In the genomic region with DNA sequence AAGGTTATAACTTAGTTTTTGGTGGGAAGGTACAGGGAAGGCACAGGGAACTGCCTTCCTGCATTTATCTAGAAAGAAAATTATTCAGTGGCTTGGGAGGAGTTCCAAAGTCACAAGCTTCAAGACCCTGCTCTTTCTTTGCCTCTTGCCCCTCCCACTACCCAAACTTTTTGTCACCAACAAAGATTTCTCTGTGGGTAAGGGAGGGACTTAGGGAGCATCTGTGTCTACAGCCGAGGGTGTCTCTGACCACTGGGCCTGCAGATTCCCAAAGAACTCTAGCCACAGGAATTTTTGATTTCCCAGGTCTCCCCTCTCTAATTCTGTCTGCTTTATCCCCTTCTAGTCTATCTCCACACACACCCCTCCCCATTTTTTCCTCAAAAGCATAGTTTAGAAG, we compare ENCODE assay signal across 19 cellular contexts. TPM values are rescaled to one million over a fixed set of nuclear protein-coding genes. Genes with fewer than 3 reads are reported as not detected.
DNase-seq lines count a peak whose midpoint lies in the region; ATAC-seq and TF ChIP-seq lines count a peak whose summit lies in the region.
"Had no signal": no experiment of that assay in that cellular context is flagged by ENCODE, and none has a peak within 500 bp of the region (broad histone marks: within the 10 kb centered on the region; RNA-seq: fewer than 3 reads in every experiment).

No MANE protein-coding gene starts in this region.

- CTCF ChIA-PET in activated CD8-positive, alpha-beta T cell treated with anti-CD3 and anti-CD28 coated beads for 36 hours (lab: Charles Lee): interaction anchor here (2.0 to 4.1 kb wide), 3 partner anchors 10 to 52 kb away, joined by 4 to 17 read pairs (median 7); no protein-coding TSS in a partner anchor

- no peak overlapping the region for H3K4me3 Mint-ChIP-seq in activated CD8-positive, alpha-beta T cell treated with anti-CD3 and anti-CD28 coated beads for 36 hours

- intact Hi-C loops in right cardiac atrium (cut with DNase I) (no loop called here), left ventricle myocardium superior (cut with micrococcal nuclease) (no loop called here), transverse colon (cut with DNase I; ENCODE audit: low total_unique reads) (no loop called here)
- intact Hi-C loops in activated CD8-positive, alpha-beta T cell treated with anti-CD3 and anti-CD28 coated beads for 36 hours (cut with micrococcal nuclease): no loop called here

- in situ Hi-C loops in transverse colon (cut with MboI; ENCODE audit: low pct_ligation_motif_present in 1 of 4, low pct_unique_long_range_greater_than_20kb in 1 of 4, low sequenced_read_pairs in 3 of 4): no loop called here

- POLR2A ChIA-PET in activated CD8-positive, alpha-beta T cell treated with anti-CD3 and anti-CD28 coated beads for 36 hours (lab: Charles Lee): interaction anchor here (0.6 to 1.6 kb wide), 3 partner anchors 13 to 21 kb away, joined by 3 to 5 read pairs (median 4); no protein-coding TSS in a partner anchor

- H3K27me3 ChIP-seq in right cardiac atrium (ENCODE audit: control insufficient read depth, insufficient read depth): no peaks in the 10 kb centered on the region
- no peaks in the 10 kb centered on the region for H3K27me3 ChIP-seq in lung (ENCODE audit: control insufficient read depth, insufficient read depth)
- H3K27me3 ChIP-seq in transverse colon: no peaks in the 10 kb centered on the region
- H3K27me3 ChIP-seq: BE2C, body of pancreas had no signal

- no peaks in the 10 kb centered on the region for H3K9me3 ChIP-seq in right cardiac atrium (ENCODE audit: control insufficient read depth, low read length)
- no peaks in the 10 kb centered on the region for H3K9me3 ChIP-seq in lung (ENCODE audit: control insufficient read depth in 2 of 2, insufficient read depth in 1 of 2, low read length in 1 of 2)
- H3K9me3 ChIP-seq in transverse colon: no peaks in the 10 kb centered on the region
- H3K9me3 ChIP-seq: BE2C, body of pancreas, thoracic aorta had no signal

- no peaks in the 10 kb centered on the region for H3K36me3 Mint-ChIP-seq in activated CD8-positive, alpha-beta T cell treated with anti-CD3 and anti-CD28 coated beads for 36 hours (ENCODE audit: low read depth)

- no peak for TF ChIP-seq POLR2A in transverse colon (IDR thresholded peaks at IDR 0.05)

- peaks cover 34% of the 10 kb centered on the region for H3K4me1 Mint-ChIP-seq in activated CD8-positive, alpha-beta T cell treated with anti-CD3 and anti-CD28 coated beads for 36 hours (ENCODE audit: low read depth)

- no peaks in the 10 kb centered on the region for H3K36me3 ChIP-seq in lung (ENCODE audit: control insufficient read depth in 2 of 2, insufficient read depth in 2 of 2, low read length in 2 of 2)
- H3K36me3 ChIP-seq in transverse colon: no peaks in the 10 kb centered on the region
- H3K36me3 ChIP-seq: BE2C, thoracic aorta, WERI-Rb-1 had no signal

- H3K9me3 Mint-ChIP-seq in activated CD8-positive, alpha-beta T cell treated with anti-CD3 and anti-CD28 coated beads for 36 hours: no peaks in the 10 kb centered on the region

- H3K27me3 Mint-ChIP-seq in activated CD8-positive, alpha-beta T cell treated with anti-CD3 and anti-CD28 coated beads for 36 hours: no peaks in the 10 kb centered on the region

- H3K27ac ChIP-seq in right cardiac atrium (ENCODE audit: low read length): peak overlapping the region; percentile 40
- H3K27ac ChIP-seq in lung (ENCODE audit: low read depth in 1 of 2, low read length in 1 of 2): peak overlapping the region; percentile 29 to 36
- H3K27ac ChIP-seq in transverse colon: peak overlapping the region in 3 of 4 donors; percentile 17 to 55 (median 38)
- H3K27ac ChIP-seq: HL-60, thoracic aorta, WERI-Rb-1 had no signal

- H3K4me3 ChIP-seq in right cardiac atrium (ENCODE audit: low read length): no peak overlapping the region
- peak overlapping the region; percentile 3 for H3K4me3 ChIP-seq in lung
- H3K4me3 ChIP-seq in transverse colon: no peak overlapping the region
- H3K4me3 ChIP-seq: body of pancreas, thoracic aorta had no signal

- H3K4me1 ChIP-seq in right cardiac atrium (ENCODE audit: control insufficient read depth, insufficient read depth, low read length): no peaks in the 10 kb centered on the region
- H3K4me1 ChIP-seq in lung (ENCODE audit: control insufficient read depth in 2 of 2, insufficient read depth in 2 of 2, low read length in 2 of 2): peaks cover 0 to 5% of the 10 kb centered on the region in 2 donors
- peaks cover 0 to 19% (median 9%) of the 10 kb centered on the region in 4 donors for H3K4me1 ChIP-seq in transverse colon
- H3K4me1 ChIP-seq: BE2C had no signal

- WGBS in right cardiac atrium: 69% methylated on average over 1 of the region's 1 CpG
- WGBS in lung, 2 donors: 59 to 88% methylated on average over 1 of the region's 1 CpG
- WGBS in transverse colon (ENCODE audit: low coverage in 1 of 2), 2 donors: 80 to 100% methylated on average over 1 of the region's 1 CpG

- DNase-seq in right cardiac atrium (no peak), left ventricle myocardium superior (no peak), lung (ENCODE audit: low spot score) (no peak), transverse colon (no peak), COR-L47 (lab: John Stamatoyannopoulos, UW) (no peak), anterior cingulate cortex (lab: John Stamatoyannopoulos, UW) (no peak)
- no peak for DNase-seq in activated CD8-positive, alpha-beta T cell treated with anti-CD3 and anti-CD28 coated beads for 36 hours
- DNase-seq: BE2C, body of pancreas, DND-41, NCI-H1694, WERI-Rb-1 had no signal

- peak overlapping the region; percentile 46 for H3K27ac Mint-ChIP-seq in activated CD8-positive, alpha-beta T cell treated with anti-CD3 and anti-CD28 coated beads for 36 hours

- no peak for TF ChIP-seq EP300 in transverse colon (IDR thresholded peaks at IDR 0.05; ENCODE audit: low read depth)

- ATAC-seq in right cardiac atrium (no peak), left ventricle myocardium superior (no peak), lung (ENCODE audit: insufficient read depth, low FRiP score) (no peak), HG02840 (IDR thresholded peaks at IDR 0.05; ENCODE audit: low FRiP score, unreplicated experiment) (no peak)
- no peak for ATAC-seq in activated CD8-positive, alpha-beta T cell treated with anti-CD3 and anti-CD28 coated beads for 36 hours
- ATAC-seq: body of pancreas had no signal

- no peak for TF ChIP-seq CTCF in activated CD8-positive, alpha-beta T cell treated with anti-CD3 and anti-CD28 coated beads for 36 hours (IDR thresholded peaks at IDR 0.05)
- TF ChIP-seq CTCF in lung (IDR thresholded peaks at IDR 0.05; ENCODE audit: control extremely low read depth, extremely low read depth) (no peak), transverse colon (IDR thresholded peaks at IDR 0.05) (no peak)

RNA-seq across cellular contexts. Expression of a gene that starts 2.1 kb away (rescaled TPM):
- total RNA-seq in right cardiac atrium (10 to 100 TPM; 19.9 to 38.3 (median 21.2) TPM), left ventricle myocardium superior (20.6 TPM), lung (10 to 100 TPM; 46.2 to 46.7 TPM), transverse colon (1 to 10 TPM in 3 of 4 donors, not detected in 1; 2.2 to 4.8 (median 3.6) TPM)
- polyA plus RNA-seq in right cardiac atrium (25.3 TPM), lung (10 to 100 TPM; 24.6 to 55.7 TPM)
- under 1 TPM in 1 of 2 experiments, not detected in 1; 0.25 TPM for total RNA-seq in activated CD8-positive, alpha-beta T cell treated with anti-CD3 and anti-CD28 coated beads for 36 hours
- total RNA-seq: fibroblast of villous mesenchyme, NCI-H460, OCI-LY7 had no signal

RNA-seq across cellular contexts. Expression of a gene that starts 10.3 kb away (rescaled TPM):
- total RNA-seq in right cardiac atrium (not detected), left ventricle myocardium superior (not detected), lung (not detected), transverse colon (under 1 TPM in 2 of 4 donors, not detected in 2; 0.55 to 0.64 TPM)
- polyA plus RNA-seq in right cardiac atrium (not detected), lung (under 1 TPM in 1 of 2 donors, not detected in 1; 0.17 TPM)
- total RNA-seq in activated CD8-positive, alpha-beta T cell treated with anti-CD3 and anti-CD28 coated beads for 36 hours: under 1 TPM in 1 of 2 experiments, not detected in 1; 0.16 TPM
- total RNA-seq: body of pancreas, fibroblast of villous mesenchyme, NCI-H460, OCI-LY7, omental fat pad, thoracic aorta had no signal

RNA-seq across cellular contexts. Expression of a gene that starts 21.1 kb away (rescaled TPM):
- total RNA-seq in right cardiac atrium: 10 to 100 TPM; 14.0 to 24.9 (median 15.2) TPM
- polyA plus RNA-seq in right cardiac atrium: 5.6 TPM
- 10.5 TPM for total RNA-seq in left ventricle myocardium superior
- 10 to 100 TPM; 24.9 to 27.5 TPM for total RNA-seq in activated CD8-positive, alpha-beta T cell treated with anti-CD3 and anti-CD28 coated beads for 36 hours
- 1 to 10 TPM; 8.0 to 9.4 TPM for total RNA-seq in lung
- polyA plus RNA-seq in lung: 10 to 100 TPM in 1 of 2 donors, 1 to 10 TPM in 1; 2.2 to 10.7 TPM
- 1 to 10 TPM in 3 of 4 donors, under 1 TPM in 1; 0.37 to 3.8 (median 3.2) TPM for total RNA-seq in transverse colon

RNA-seq across cellular contexts. Expression of a gene that starts 22.1 kb away (rescaled TPM):
- 100 to 1,000 TPM in 1 of 4 donors, 10 to 100 TPM in 3; 79.7 to 125 (median 93.8) TPM for total RNA-seq in right cardiac atrium
- polyA plus RNA-seq in right cardiac atrium: 47.9 TPM
- total RNA-seq in left ventricle myocardium superior: 46.3 TPM
- 10 to 100 TPM; 43.7 to 46.3 TPM for total RNA-seq in activated CD8-positive, alpha-beta T cell treated with anti-CD3 and anti-CD28 coated beads for 36 hours
- total RNA-seq in lung: 100 to 1,000 TPM; 144 to 204 TPM
- polyA plus RNA-seq in lung: 100 to 1,000 TPM in 1 of 2 donors, 10 to 100 TPM in 1; 54.3 to 114 TPM
- 10 to 100 TPM; 12.2 to 51.5 (median 19.1) TPM for total RNA-seq in transverse colon

RNA-seq across cellular contexts. Expression of a gene that starts 56.6 kb away (rescaled TPM):
- total RNA-seq in right cardiac atrium: 10 to 100 TPM in 3 of 4 donors, 1 to 10 TPM in 1; 9.8 to 25.4 (median 14.4) TPM
- 34.6 TPM for polyA plus RNA-seq in right cardiac atrium
- 17.3 TPM for total RNA-seq in left ventricle myocardium superior
- total RNA-seq in activated CD8-positive, alpha-beta T cell treated with anti-CD3 and anti-CD28 coated beads for 36 hours: 1 to 10 TPM; 4.3 to 4.4 TPM
- total RNA-seq in lung: 1 to 10 TPM; 4.2 to 5.8 TPM
- polyA plus RNA-seq in lung: 10 to 100 TPM in 1 of 2 donors, 1 to 10 TPM in 1; 6.6 to 11.1 TPM
- 1 to 10 TPM in 2 of 4 donors, not detected in 2; 3.0 TPM for total RNA-seq in transverse colon
